In genomic region chr6:133540361-133540760, GRCh38 we compare ENCODE assay signal across 35 cellular contexts.
"Had no signal": no experiment of that assay in that cellular context is flagged by ENCODE, and none has a peak within 500 bp of the region (broad histone marks: within the 10 kb centered on the region; RNA-seq: fewer than 3 reads in every experiment).

No MANE protein-coding gene starts in this region.

- DNase-seq: activated B cell treated with CpG ODN at 0.5 μM for 24 hours; activated CD4-positive, alpha-beta memory T cell treated with anti-CD3 and anti-CD28 coated beads for 36 hours; activated CD4-positive, alpha-beta T cell treated with anti-CD3 and anti-CD28 coated beads for 4 hours; activated CD4-positive, alpha-beta T cell treated with anti-CD3 and anti-CD28 coated beads, Interleukin-2, amount 10 ng/mL, durations not matched to agents 24 days and 14 days; activated CD4-positive, alpha-beta T cell treated with anti-CD3 and anti-CD28 coated beads, Interleukin-2, amount 50 U/mL, for 1 hour; activated CD4-positive, alpha-beta T cell treated with anti-CD3 and anti-CD28 coated beads, Interleukin-2, amount 50 U/mL, for 4 hours; activated CD4-positive, CD25-positive, alpha-beta regulatory T cell treated with anti-CD3 and anti-CD28 coated beads, Interleukin-2, amount 50 U/mL, for 72 hours; activated CD8-positive, alpha-beta memory T cell treated with anti-CD3 and anti-CD28 coated beads for 24 hours; activated CD8-positive, alpha-beta memory T cell treated with anti-CD3 and anti-CD28 coated beads, Interleukin-2, amount 10 ng/mL, durations not matched to agents 7 days and 5 days; activated CD8-positive, alpha-beta memory T cell treated with anti-CD3 and anti-CD28 coated beads, Interleukin-2, amount 50 U/mL, for 48 hours; activated CD8-positive, alpha-beta T cell treated with anti-CD3 and anti-CD28 coated beads for 36 hours; activated effector memory CD4-positive, alpha-beta T cell treated with Interleukin-2 at 50 U/mL for 16 hours; activated gamma-delta T cell; activated naive CD4-positive, alpha-beta T cell treated with anti-CD3 and anti-CD28 coated beads, Interleukin-2, amount 10 ng/mL, durations not matched to agents 7 days and 5 days; activated naive CD4-positive, alpha-beta T cell treated with Interleukin-2 at 50 U/mL for 16 hours; activated naive CD8-positive, alpha-beta T cell treated with anti-CD3 and anti-CD28 coated beads, Interleukin-2, amount 10 ng/mL, durations not matched to agents 7 days and 5 days; activated naive CD8-positive, alpha-beta T cell treated with anti-CD3 and anti-CD28 coated beads, Interleukin-2, amount 50 U/mL, for 24 hours; activated T-cell treated with anti-CD3 and anti-CD28 coated beads, Interleukin-2, amount 50 U/mL, for 24 hours; activated T-cell treated with anti-CD3 and anti-CD28 coated beads, Interleukin-2, amount 50 U/mL, for 48 hours; amygdala; anterior cingulate cortex; cerebellar nuclear complex; T-helper 1 cell; T-helper 2 cell; T-helper 9 cell had no signal

- H3K4me3 Mint-ChIP-seq: activated B cell treated with CpG ODN at 0.5 μM for 24 hours; activated CD4-positive, alpha-beta memory T cell treated with anti-CD3 and anti-CD28 coated beads for 36 hours; activated CD4-positive, alpha-beta T cell treated with anti-CD3 and anti-CD28 coated beads, Interleukin-2, amount 10 ng/mL, durations not matched to agents 24 days and 14 days; activated CD8-positive, alpha-beta memory T cell treated with anti-CD3 and anti-CD28 coated beads, Interleukin-2, amount 10 ng/mL, durations not matched to agents 7 days and 5 days; activated CD8-positive, alpha-beta T cell treated with anti-CD3 and anti-CD28 coated beads for 36 hours; activated naive CD4-positive, alpha-beta T cell treated with anti-CD3 and anti-CD28 coated beads, Interleukin-2, amount 10 ng/mL, durations not matched to agents 7 days and 5 days; activated naive CD4-positive, alpha-beta T cell treated with anti-CD3 and anti-CD28 coated beads, Interleukin-2, amount 50 U/mL, for 24 hours; activated naive CD8-positive, alpha-beta T cell; activated naive CD8-positive, alpha-beta T cell treated with anti-CD3 and anti-CD28 coated beads, Interleukin-2, amount 10 ng/mL, durations not matched to agents 7 days and 5 days; activated naive CD8-positive, alpha-beta T cell treated with anti-CD3 and anti-CD28 coated beads, Interleukin-2, amount 50 U/mL, for 24 hours; activated T-cell treated with anti-CD3 and anti-CD28 coated beads, Interleukin-2, amount 50 U/mL, for 24 hours; brain; central memory CD8-positive, alpha-beta T cell; T-helper 1 cell treated with Interleukin-12 subunit alpha and Interleukin-12 subunit beta and Interleukin-4 antibody, amounts not matched to agents 30 μg/mL and 1 μg/mL, for 36 hours; T-helper 2 cell treated with Interferon-gamma antibody and Interleukin-4, amounts not matched to agents 5 μg/mL and 100 μg/mL, for 36 hours had no signal

- H3K27me3 Mint-ChIP-seq: activated CD8-positive, alpha-beta memory T cell treated with anti-CD3 and anti-CD28 coated beads, Interleukin-2, amount 10 ng/mL, durations not matched to agents 7 days and 5 days had no signal

- H3K9me3 Mint-ChIP-seq: activated B cell treated with CpG ODN at 0.5 μM for 24 hours; activated CD4-positive, alpha-beta memory T cell treated with anti-CD3 and anti-CD28 coated beads for 36 hours; activated CD4-positive, alpha-beta T cell treated with anti-CD3 and anti-CD28 coated beads, Interleukin-2, amount 10 ng/mL, durations not matched to agents 24 days and 14 days; activated CD8-positive, alpha-beta T cell treated with anti-CD3 and anti-CD28 coated beads for 36 hours; activated naive CD4-positive, alpha-beta T cell treated with anti-CD3 and anti-CD28 coated beads, Interleukin-2, amount 10 ng/mL, durations not matched to agents 7 days and 5 days; activated naive CD4-positive, alpha-beta T cell treated with anti-CD3 and anti-CD28 coated beads, Interleukin-2, amount 50 U/mL, for 24 hours; activated naive CD8-positive, alpha-beta T cell treated with anti-CD3 and anti-CD28 coated beads, Interleukin-2, amount 10 ng/mL, durations not matched to agents 7 days and 5 days; activated naive CD8-positive, alpha-beta T cell treated with anti-CD3 and anti-CD28 coated beads, Interleukin-2, amount 50 U/mL, for 24 hours; activated T-cell treated with anti-CD3 and anti-CD28 coated beads, Interleukin-2, amount 50 U/mL, for 24 hours; activated T-helper 2 cell treated with anti-CD3 and anti-CD28 coated beads, Interferon-gamma antibody, Interleukin-2, Interleukin-4, amounts not matched to agents 10 μg/mL and 5 μg/mL and 100 μg/mL, durations not matched to agents 14 hours and 24 hours and 36 hours; central memory CD8-positive, alpha-beta T cell; T-helper 1 cell treated with Interleukin-12 subunit alpha and Interleukin-12 subunit beta and Interleukin-4 antibody, amounts not matched to agents 30 μg/mL and 1 μg/mL, for 36 hours; T-helper 2 cell treated with Interferon-gamma antibody and Interleukin-4, amounts not matched to agents 5 μg/mL and 100 μg/mL, for 36 hours had no signal

- H3K36me3 ChIP-seq: ascending aorta, cardiac muscle cell had no signal

- H3K27ac Mint-ChIP-seq: activated B cell treated with CpG ODN at 0.5 μM for 24 hours; activated CD4-positive, alpha-beta memory T cell treated with anti-CD3 and anti-CD28 coated beads for 36 hours; activated CD4-positive, alpha-beta T cell treated with anti-CD3 and anti-CD28 coated beads, Interleukin-2, amount 10 ng/mL, durations not matched to agents 24 days and 14 days; activated CD8-positive, alpha-beta memory T cell treated with anti-CD3 and anti-CD28 coated beads, Interleukin-2, amount 10 ng/mL, durations not matched to agents 7 days and 5 days; activated CD8-positive, alpha-beta T cell treated with anti-CD3 and anti-CD28 coated beads for 36 hours; activated naive CD4-positive, alpha-beta T cell treated with anti-CD3 and anti-CD28 coated beads, Interleukin-2, amount 10 ng/mL, durations not matched to agents 7 days and 5 days; activated naive CD4-positive, alpha-beta T cell treated with anti-CD3 and anti-CD28 coated beads, Interleukin-2, amount 50 U/mL, for 24 hours; activated naive CD8-positive, alpha-beta T cell; activated naive CD8-positive, alpha-beta T cell treated with anti-CD3 and anti-CD28 coated beads, Interleukin-2, amount 10 ng/mL, durations not matched to agents 7 days and 5 days; activated naive CD8-positive, alpha-beta T cell treated with anti-CD3 and anti-CD28 coated beads, Interleukin-2, amount 50 U/mL, for 24 hours; activated T-cell treated with anti-CD3 and anti-CD28 coated beads, Interleukin-2, amount 50 U/mL, for 24 hours; activated T-helper 2 cell treated with anti-CD3 and anti-CD28 coated beads, Interferon-gamma antibody, Interleukin-2, Interleukin-4, amounts not matched to agents 10 μg/mL and 5 μg/mL and 100 μg/mL, durations not matched to agents 14 hours and 24 hours and 36 hours; brain; T-helper 1 cell treated with Interleukin-12 subunit alpha and Interleukin-12 subunit beta and Interleukin-4 antibody, amounts not matched to agents 30 μg/mL and 1 μg/mL, for 36 hours; T-helper 2 cell treated with Interferon-gamma antibody and Interleukin-4, amounts not matched to agents 5 μg/mL and 100 μg/mL, for 36 hours had no signal

- H3K27ac ChIP-seq: ascending aorta, cardiac muscle cell, VCaP had no signal

- H3K9me3 ChIP-seq: ascending aorta had no signal

- ATAC-seq: activated CD8-positive, alpha-beta memory T cell treated with anti-CD3 and anti-CD28 coated beads, Interleukin-2, amount 10 ng/mL, durations not matched to agents 7 days and 5 days; activated CD8-positive, alpha-beta T cell treated with anti-CD3 and anti-CD28 coated beads for 36 hours; activated naive CD8-positive, alpha-beta T cell treated with anti-CD3 and anti-CD28 coated beads, Interleukin-2, amount 50 U/mL, for 24 hours had no signal

- H3K4me1 ChIP-seq: ascending aorta had no signal

- H3K4me1 Mint-ChIP-seq: activated B cell treated with CpG ODN at 0.5 μM for 24 hours; activated CD4-positive, alpha-beta T cell treated with anti-CD3 and anti-CD28 coated beads, Interleukin-2, amount 10 ng/mL, durations not matched to agents 24 days and 14 days; activated CD8-positive, alpha-beta memory T cell treated with anti-CD3 and anti-CD28 coated beads, Interleukin-2, amount 10 ng/mL, durations not matched to agents 7 days and 5 days; activated naive CD4-positive, alpha-beta T cell treated with anti-CD3 and anti-CD28 coated beads, Interleukin-2, amount 10 ng/mL, durations not matched to agents 7 days and 5 days; activated naive CD4-positive, alpha-beta T cell treated with anti-CD3 and anti-CD28 coated beads, Interleukin-2, amount 50 U/mL, for 24 hours; activated naive CD8-positive, alpha-beta T cell treated with anti-CD3 and anti-CD28 coated beads, Interleukin-2, amount 10 ng/mL, durations not matched to agents 7 days and 5 days; activated naive CD8-positive, alpha-beta T cell treated with anti-CD3 and anti-CD28 coated beads, Interleukin-2, amount 50 U/mL, for 24 hours; central memory CD8-positive, alpha-beta T cell had no signal

- H3K36me3 Mint-ChIP-seq: activated CD4-positive, alpha-beta memory T cell treated with anti-CD3 and anti-CD28 coated beads for 36 hours; activated CD8-positive, alpha-beta memory T cell treated with anti-CD3 and anti-CD28 coated beads, Interleukin-2, amount 10 ng/mL, durations not matched to agents 7 days and 5 days; activated naive CD4-positive, alpha-beta T cell treated with anti-CD3 and anti-CD28 coated beads, Interleukin-2, amount 10 ng/mL, durations not matched to agents 7 days and 5 days; activated naive CD4-positive, alpha-beta T cell treated with anti-CD3 and anti-CD28 coated beads, Interleukin-2, amount 50 U/mL, for 24 hours; activated naive CD8-positive, alpha-beta T cell; activated naive CD8-positive, alpha-beta T cell treated with anti-CD3 and anti-CD28 coated beads, Interleukin-2, amount 10 ng/mL, durations not matched to agents 7 days and 5 days; brain had no signal

- H3K27me3 ChIP-seq: ascending aorta, cardiac muscle cell had no signal

- H3K4me3 ChIP-seq: ascending aorta, cardiac muscle cell had no signal
